ENCODE assay signal across 20 cellular contexts in the genomic region with DNA sequence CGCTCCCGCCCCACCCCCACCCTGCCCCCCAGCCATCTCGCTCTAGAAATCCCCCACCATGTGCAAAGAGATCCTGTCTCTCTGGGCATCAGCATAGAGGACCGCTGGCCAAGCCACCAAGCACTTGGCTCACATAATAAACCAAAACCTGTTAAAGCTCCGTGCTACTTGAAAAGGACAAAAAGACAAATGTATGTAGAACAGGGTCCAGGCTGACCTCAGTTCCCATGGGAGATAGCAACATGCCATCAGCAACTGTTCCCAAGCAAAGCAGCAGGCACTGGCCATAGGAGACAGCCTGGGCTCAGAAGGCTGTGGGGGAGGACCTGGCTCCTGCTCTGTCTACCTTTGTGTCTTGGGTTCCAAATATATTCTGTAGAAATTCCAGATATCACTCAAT. TPM values are rescaled to one million over a fixed set of nuclear protein-coding genes. Genes with fewer than 3 reads are reported as not detected.
DNase-seq lines count a peak whose midpoint lies in the region; ATAC-seq and TF ChIP-seq lines count a peak whose summit lies in the region.
"Had no signal": no experiment of that assay in that cellular context is flagged by ENCODE, and none has a peak within 500 bp of the region (broad histone marks: within the 10 kb centered on the region; RNA-seq: fewer than 3 reads in every experiment).

No MANE protein-coding gene starts in this region.

- peak overlapping the region; percentile 78 for H3K9ac ChIP-seq in Loucy (ENCODE audit: low read depth, low read length, poor library complexity, severe bottlenecking)

- H3K36me3 ChIP-seq in Loucy (ENCODE audit: insufficient read depth, low read length) (no peaks in the 10 kb centered on the region), spleen (no peaks in the 10 kb centered on the region), heart right ventricle (no peaks in the 10 kb centered on the region)

- peaks cover 7% of the 10 kb centered on the region for H3K36me3 Mint-ChIP-seq in activated CD8-positive, alpha-beta memory T cell treated with anti-CD3 and anti-CD28 coated beads, Interleukin-2, amount 10 ng/mL, durations not matched to agents 7 days and 5 days
- peaks cover 13% of the 10 kb centered on the region for H3K36me3 Mint-ChIP-seq in activated naive CD8-positive, alpha-beta T cell treated with anti-CD3 and anti-CD28 coated beads, Interleukin-2, amount 50 U/mL, for 24 hours (ENCODE audit: low read depth)
- H3K36me3 Mint-ChIP-seq: mesothelial cell of epicardium had no signal

- CTCF ChIA-PET in activated CD8-positive, alpha-beta memory T cell treated with anti-CD3 and anti-CD28 coated beads, Interleukin-2, amount 10 ng/mL, durations not matched to agents 7 days and 5 days (lab: Charles Lee), result interaction anchor here (0.7 kb wide), 1 partner anchor 50 kb away, joined by 3 read pairs; no protein-coding TSS in a partner anchor

- H3K4me3 Mint-ChIP-seq in activated CD8-positive, alpha-beta memory T cell treated with anti-CD3 and anti-CD28 coated beads, Interleukin-2, amount 10 ng/mL, durations not matched to agents 7 days and 5 days, result no peak overlapping the region
- no peak overlapping the region for H3K4me3 Mint-ChIP-seq in activated naive CD8-positive, alpha-beta T cell treated with anti-CD3 and anti-CD28 coated beads, Interleukin-2, amount 50 U/mL, for 24 hours
- H3K4me3 Mint-ChIP-seq: mesothelial cell of epicardium had no signal

- peaks cover 4% of the 10 kb centered on the region; the same call in 1 of the 2 replicates for H3F3A ChIP-seq in Loucy (ENCODE audit: low read depth)

- H2AFZ ChIP-seq in Loucy (ENCODE audit: low read length), result no peak overlapping the region
- H2AFZ ChIP-seq: hepatocyte had no signal

- H3K4me1 Mint-ChIP-seq in activated CD8-positive, alpha-beta memory T cell treated with anti-CD3 and anti-CD28 coated beads, Interleukin-2, amount 10 ng/mL, durations not matched to agents 7 days and 5 days, result peaks cover 43% of the 10 kb centered on the region
- H3K4me1 Mint-ChIP-seq in activated naive CD8-positive, alpha-beta T cell treated with anti-CD3 and anti-CD28 coated beads, Interleukin-2, amount 50 U/mL, for 24 hours, result peaks cover 96% of the 10 kb centered on the region
- H3K4me1 Mint-ChIP-seq: mesothelial cell of epicardium had no signal

- DNase-seq in activated CD8-positive, alpha-beta memory T cell treated with anti-CD3 and anti-CD28 coated beads, Interleukin-2, amount 10 ng/mL, durations not matched to agents 7 days and 5 days, result peak; percentile 30
- no peak for DNase-seq in activated CD8-positive, alpha-beta memory T cell treated with anti-CD3 and anti-CD28 coated beads for 24 hours
- peak; percentile 8 for DNase-seq in activated naive CD8-positive, alpha-beta T cell treated with anti-CD3 and anti-CD28 coated beads, Interleukin-2, amount 50 U/mL, for 24 hours
- DNase-seq in spleen, result no peak
- DNase-seq in heart right ventricle, result no peak
- no peak for DNase-seq in COR-L47 (lab: John Stamatoyannopoulos, UW)
- DNase-seq in D341Med (ENCODE audit: low spot score), result no peak
- DNase-seq: activated CD4-positive, CD25-positive, alpha-beta regulatory T cell; activated T-cell treated with anti-CD3 and anti-CD28 coated beads, Interleukin-2, amount 50 U/mL, for 1 hour; dorsolateral prefrontal cortex; IMR-90; kidney glomerular epithelial cell; NCI-H2171; NCI-H82; trophoblast cell had no signal

- intact Hi-C loops in spleen (cut with DNase I; ENCODE audit: low total_unique reads), result no loop called here
- intact Hi-C loops in heart right ventricle (cut with DNase I), result no loop called here

- H3K27me3 Mint-ChIP-seq in activated CD8-positive, alpha-beta memory T cell treated with anti-CD3 and anti-CD28 coated beads, Interleukin-2, amount 10 ng/mL, durations not matched to agents 7 days and 5 days, result no peaks in the 10 kb centered on the region
- no peaks in the 10 kb centered on the region for H3K27me3 Mint-ChIP-seq in activated naive CD8-positive, alpha-beta T cell treated with anti-CD3 and anti-CD28 coated beads, Interleukin-2, amount 50 U/mL, for 24 hours

- H3K9me2 ChIP-seq in Loucy (replicated peaks; ENCODE audit: low read depth, low read length), result no peaks in the 10 kb centered on the region

- H3K27ac ChIP-seq in spleen, result peak overlapping the region; percentile 19 to 86 (median 74)
- H3K27ac ChIP-seq in heart right ventricle, result no peak overlapping the region
- H3K27ac ChIP-seq: dorsolateral prefrontal cortex, hepatocyte had no signal

- H3K4me1 ChIP-seq in Loucy (ENCODE audit: insufficient read depth, low read length, poor library complexity, severe bottlenecking) (peaks cover 94% of the 10 kb centered on the region), spleen (peaks cover 11 to 69% (median 46%) of the 10 kb centered on the region in 6 donors), heart right ventricle (peaks cover 0 to 46% (median 0%) of the 10 kb centered on the region in 9 donors)

- WGBS in spleen, 5 donors, result 73 to 85% (median 75%) methylated on average over 5 of the region's 5 CpGs
- WGBS in heart right ventricle, 2 donors, result 84 to 91% methylated on average over 5 of the region's 5 CpGs

- no peaks in the 10 kb centered on the region for H3K79me2 ChIP-seq in Loucy (ENCODE audit: insufficient read depth, low read length)
- H3K79me2 ChIP-seq: hepatocyte had no signal

- H3K9me3 Mint-ChIP-seq in activated CD8-positive, alpha-beta memory T cell treated with anti-CD3 and anti-CD28 coated beads, Interleukin-2, amount 10 ng/mL, durations not matched to agents 7 days and 5 days (ENCODE audit: low read depth), result peaks cover 4% of the 10 kb centered on the region
- H3K9me3 Mint-ChIP-seq in activated naive CD8-positive, alpha-beta T cell treated with anti-CD3 and anti-CD28 coated beads, Interleukin-2, amount 50 U/mL, for 24 hours, result peaks cover 23% of the 10 kb centered on the region
- H3K9me3 Mint-ChIP-seq: mesothelial cell of epicardium had no signal

- peak overlapping the region; percentile 31 for H3K27ac Mint-ChIP-seq in activated CD8-positive, alpha-beta memory T cell treated with anti-CD3 and anti-CD28 coated beads, Interleukin-2, amount 10 ng/mL, durations not matched to agents 7 days and 5 days
- peak overlapping the region; percentile 97 for H3K27ac Mint-ChIP-seq in activated naive CD8-positive, alpha-beta T cell treated with anti-CD3 and anti-CD28 coated beads, Interleukin-2, amount 50 U/mL, for 24 hours
- H3K27ac Mint-ChIP-seq: mesothelial cell of epicardium had no signal

- no peaks in the 10 kb centered on the region for H4K20me1 ChIP-seq in Loucy (ENCODE audit: insufficient read depth, low read length, poor library complexity, severe bottlenecking)

- H3K9me3 ChIP-seq in Loucy (ENCODE audit: insufficient read depth, low read depth, low read length) (no peaks in the 10 kb centered on the region), spleen (peaks cover 0 to 21% (median 0%) of the 10 kb centered on the region in 8 donors), heart right ventricle (peaks cover 0 to 5% (median 0%) of the 10 kb centered on the region in 11 donors)

- TF ChIP-seq POLR2A in spleen (IDR thresholded peaks at IDR 0.05), result no peak

- no peaks in the 10 kb centered on the region for H3K27me3 ChIP-seq in Loucy (ENCODE audit: insufficient read depth, low read length, poor library complexity, severe bottlenecking)
- no peaks in the 10 kb centered on the region for H3K27me3 ChIP-seq in spleen (replicated peaks in 1 of 7)
- H3K27me3 ChIP-seq in heart right ventricle, result peaks cover 0 to 13% (median 0%) of the 10 kb centered on the region in 7 donors
- H3K27me3 ChIP-seq: hepatocyte had no signal

- H3K4me2 ChIP-seq in Loucy (ENCODE audit: low read depth, low read length, poor library complexity, severe bottlenecking), result peak overlapping the region; percentile 63
- H3K4me2 ChIP-seq: hepatocyte had no signal

- ATAC-seq in activated CD8-positive, alpha-beta memory T cell treated with anti-CD3 and anti-CD28 coated beads, Interleukin-2, amount 10 ng/mL, durations not matched to agents 7 days and 5 days, result no peak
- no peak for ATAC-seq in activated naive CD8-positive, alpha-beta T cell treated with anti-CD3 and anti-CD28 coated beads, Interleukin-2, amount 50 U/mL, for 24 hours
- ATAC-seq in heart right ventricle, result no peak
- ATAC-seq: HCT116 had no signal

- TF ChIP-seq CTCF in Loucy (conservative IDR thresholded peaks at IDR 0.05; ENCODE audit: low read length) (no peak), spleen (IDR thresholded peaks at IDR 0.05 in 8 of 11, conservative IDR thresholded peaks at IDR 0.05 in 3 of 11) (no peak), heart right ventricle (IDR thresholded peaks at IDR 0.05) (no peak)

- no peak overlapping the region for H3K4me3 ChIP-seq in Loucy (ENCODE audit: low read length, poor library complexity, severe bottlenecking)
- H3K4me3 ChIP-seq in spleen, result peak overlapping the region in 1 of 8 donors; percentile 8
- H3K4me3 ChIP-seq in heart right ventricle, result no peak overlapping the region
- H3K4me3 ChIP-seq: dorsolateral prefrontal cortex, hepatocyte had no signal

RNA-seq across cellular contexts. Expression of a gene that starts 38.4 kb away (rescaled TPM):
- total RNA-seq in activated CD8-positive, alpha-beta memory T cell treated with anti-CD3 and anti-CD28 coated beads, Interleukin-2, amount 10 ng/mL, durations not matched to agents 7 days and 5 days, result under 1 TPM in 1 of 2 experiments, not detected in 1; 0.45 TPM
- total RNA-seq in spleen, result under 1 TPM in 4 of 7 donors, not detected in 3; 0.19 to 0.30 (median 0.21) TPM
- polyA plus RNA-seq in spleen, result under 1 TPM; 0.02 to 0.35 (median 0.12) TPM
- 1 to 10 TPM in 2 of 10 donors, under 1 TPM in 8; 0.10 to 1.6 (median 0.36) TPM for total RNA-seq in heart right ventricle
- under 1 TPM; 0.37 to 0.52 TPM for polyA plus RNA-seq in heart right ventricle
- total RNA-seq: IMR-90, RPMI7951 had no signal

Comparison
In these comparisons a context has a peak if more than half of its experiments do, and no peak if none do; other contexts are left out.
1. DNase-seq: peak in activated CD8-positive, alpha-beta memory T cell treated with anti-CD3 and anti-CD28 coated beads, Interleukin-2, amount 10 ng/mL, durations not matched to agents 7 days and 5 days (single experiment) and activated naive CD8-positive, alpha-beta T cell treated with anti-CD3 and anti-CD28 coated beads, Interleukin-2, amount 50 U/mL, for 24 hours (single experiment); none in activated CD8-positive, alpha-beta memory T cell treated with anti-CD3 and anti-CD28 coated beads for 24 hours (single experiment), spleen (single experiment), heart right ventricle (0 of 2), COR-L47 (single experiment) and D341Med (single experiment).
2. H3K27ac ChIP-seq: peak in spleen (8 of 8); none in heart right ventricle (0 of 10).